24 cellular contexts compared by ENCODE assay signal in genomic region chr22:49713003-49713402, GRCh38.
"Had no signal": no experiment of that assay in that cellular context is flagged by ENCODE, and none has a peak within 500 bp of the region (broad histone marks: within the 10 kb centered on the region; RNA-seq: fewer than 3 reads in every experiment).

No MANE protein-coding gene starts in this region.

- H3K4me2 ChIP-seq: hepatocyte, neural progenitor cell, smooth muscle cell had no signal

- DNase-seq: colonic mucosa; effector CD8-positive, alpha-beta T cell; endodermal cell; foreskin keratinocyte; heart left ventricle; left cardiac atrium; mesenchymal stem cell; mucosa of descending colon; naive B cell; nucleus accumbens; pancreas; right lobe of liver; stimulated activated CD4-positive, alpha-beta T cell treated with anti-CD3 and anti-CD28 coated beads, Interleukin-2, amount 100 ng/mL, for 24 hours; stimulated activated CD4-positive, alpha-beta T cell treated with anti-CD3 and anti-CD28 coated beads, Interleukin-4, amount 100 ng/mL, for 24 hours; stimulated activated naive CD4-positive, alpha-beta T cell treated with Interleukin-2 at 50 U/mL for 16 hours; substantia nigra; testis had no signal

- H3K27ac ChIP-seq: colonic mucosa, epithelial cell of prostate, foreskin keratinocyte, gastroesophageal sphincter, heart left ventricle, hepatocyte, left lung, neural progenitor cell, pancreas, right lobe of liver, testis, tibial artery had no signal

- H3K79me2 ChIP-seq: hepatocyte had no signal

- H2AFZ ChIP-seq: hepatocyte, neural progenitor cell had no signal

- H3K36me3 ChIP-seq: colonic mucosa, gastroesophageal sphincter, heart left ventricle, left lung, neural progenitor cell, pancreas, right lobe of liver, tibial artery had no signal

- H3K4me1 ChIP-seq: colonic mucosa, foreskin keratinocyte, gastroesophageal sphincter, heart left ventricle, left lung, neural progenitor cell, pancreas, right lobe of liver, testis, tibial artery had no signal

- H3K9me3 ChIP-seq: colonic mucosa, mucosa of descending colon, pancreas, right lobe of liver, testis had no signal

- H3K4me3 ChIP-seq: colonic mucosa, gastroesophageal sphincter, heart left ventricle, hepatocyte, left lung, mucosa of descending colon, neural progenitor cell, pancreas, right lobe of liver, smooth muscle cell, testis, tibial artery had no signal

- H3K27me3 ChIP-seq: colonic mucosa, foreskin keratinocyte, pancreas, right lobe of liver, testis had no signal
